19 cellular contexts compared by ENCODE assay signal in the genomic region with DNA sequence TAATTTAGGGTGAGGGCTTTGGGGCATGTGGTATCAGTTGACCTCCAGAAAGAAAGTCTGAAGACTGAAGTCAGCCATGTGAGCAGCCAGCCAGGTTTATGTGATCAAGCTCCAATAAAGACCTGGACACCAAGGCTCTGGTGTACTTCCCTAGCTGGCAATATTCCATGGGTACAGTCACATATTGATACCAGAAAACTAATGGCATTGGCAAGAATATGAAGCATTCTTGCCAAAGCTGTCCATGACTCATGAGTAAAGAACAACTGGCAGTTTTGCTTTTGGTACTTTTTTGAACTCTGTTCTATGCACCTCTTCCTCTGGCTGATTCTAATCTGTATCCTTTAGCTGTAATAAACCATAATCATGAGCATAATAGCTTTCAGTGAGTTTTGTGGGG.
A peak's percentile ranks its signal among the peaks of the same experiment; 100 is the strongest.
DNase-seq lines count a peak whose midpoint lies in the region; ATAC-seq, FAIRE-seq and TF ChIP-seq lines count a peak whose summit lies in the region.
"Had no signal": no experiment of that assay in that cellular context is flagged by ENCODE, and none has a peak within 500 bp of the region (broad histone marks: within the 10 kb centered on the region; RNA-seq: fewer than 3 reads in every experiment).

No MANE protein-coding gene starts in this region.

- H3K4me1 ChIP-seq in breast epithelium (no peaks in the 10 kb centered on the region), adrenal gland (replicated peaks in 1 of 2) (peaks cover 0 to 16% of the 10 kb centered on the region in 2 donors)
- H3K4me1 ChIP-seq: esophagus muscularis mucosa had no signal

- peak; percentile 99 for DNase-seq in MCF 10A (ENCODE audit: unreplicated experiment)
- DNase-seq in breast epithelium (ENCODE audit: low spot score in 2 of 2) = no peak
- DNase-seq in adrenal gland = peak; percentile 57 to 83 (median 67)
- DNase-seq in fibroblast of the conjunctiva (ENCODE audit: low read depth) = peak; percentile 10
- DNase-seq in urothelium cell line (ENCODE audit: low spot score) = peak; percentile 23
- no peak for DNase-seq in epidermal melanocyte (ENCODE audit: insufficient read length, low spot score)
- no peak for DNase-seq in activated CD4-positive, alpha-beta T cell treated with anti-CD3 and anti-CD28 coated beads, Interleukin-2, amount 50 U/mL, for 4 hours
- DNase-seq: activated CD4-positive, alpha-beta T cell treated with anti-CD3 and anti-CD28 coated beads for 4 hours; activated naive CD8-positive, alpha-beta T cell treated with anti-CD3 and anti-CD28 coated beads, Interleukin-2, amount 10 ng/mL, durations not matched to agents 7 days and 5 days; activated T-cell treated with anti-CD3 and anti-CD28 coated beads, Interleukin-2, amount 50 U/mL, for 24 hours; Kasumi-1; mesendoderm; NCI-H69; stimulated activated naive CD4-positive, alpha-beta T cell had no signal

- H3K27me3 ChIP-seq in breast epithelium (no peaks in the 10 kb centered on the region), adrenal gland (no peaks in the 10 kb centered on the region)
- H3K27me3 ChIP-seq: esophagus muscularis mucosa had no signal

- intact Hi-C loops in MCF 10A (cut with micrococcal nuclease) (no loop called here), breast epithelium (cut with DNase I; ENCODE audit: low total_unique reads) (no loop called here), adrenal gland (cut with DNase I) (no loop called here)

- CTCF ChIA-PET in MCF 10A (lab: Yijun Ruan, JAX) = interaction anchor here (0.6 to 3.8 kb wide), 12 partner anchors 10 to 516 kb away, joined by 3 to 32 read pairs (median 4); no protein-coding TSS in a partner anchor

- TF ChIP-seq POLR2A in breast epithelium (IDR thresholded peaks at IDR 0.05) (no peak), adrenal gland (IDR thresholded peaks at IDR 0.05) (no peak)

- H3K9me3 Mint-ChIP-seq in MCF 10A (ENCODE audit: unreplicated experiment) = peaks cover 7% of the 10 kb centered on the region
- H3K9me3 Mint-ChIP-seq: activated naive CD8-positive, alpha-beta T cell treated with anti-CD3 and anti-CD28 coated beads, Interleukin-2, amount 10 ng/mL, durations not matched to agents 7 days and 5 days; activated T-cell treated with anti-CD3 and anti-CD28 coated beads, Interleukin-2, amount 50 U/mL, for 24 hours had no signal

- no TSS peak for BruUV-seq in MCF 10A (replicated peaks; lab: Mats Ljungman, UMichigan)

- H3K27ac ChIP-seq in breast epithelium = no peak overlapping the region
- peak overlapping the region in 3 of 5 donors; percentile 6 to 25 (median 19) for H3K27ac ChIP-seq in adrenal gland
- H3K27ac ChIP-seq: esophagus muscularis mucosa had no signal

- no peaks in the 10 kb centered on the region for H3K27me3 Mint-ChIP-seq in MCF 10A (ENCODE audit: insufficient read depth, unreplicated experiment)
- H3K27me3 Mint-ChIP-seq: activated naive CD8-positive, alpha-beta T cell treated with anti-CD3 and anti-CD28 coated beads, Interleukin-2, amount 10 ng/mL, durations not matched to agents 7 days and 5 days; activated T-cell treated with anti-CD3 and anti-CD28 coated beads, Interleukin-2, amount 50 U/mL, for 24 hours had no signal

- POLR2A ChIA-PET in MCF 10A (lab: Yijun Ruan, JAX) = interaction anchor here (0.6 to 1.8 kb wide), 7 partner anchors 8 to 1125 kb away, joined by 3 to 6 read pairs (median 4); no protein-coding TSS in a partner anchor

- TF ChIP-seq CTCF in MCF 10A (IDR thresholded peaks at IDR 0.05; ENCODE audit: unreplicated experiment) (no peak), breast epithelium (IDR thresholded peaks at IDR 0.05) (no peak), adrenal gland (IDR thresholded peaks at IDR 0.05) (no peak)

- H3K36me3 Mint-ChIP-seq in MCF 10A (ENCODE audit: insufficient read depth, unreplicated experiment) = peaks cover 9% of the 10 kb centered on the region
- H3K36me3 Mint-ChIP-seq: activated naive CD8-positive, alpha-beta T cell treated with anti-CD3 and anti-CD28 coated beads, Interleukin-2, amount 10 ng/mL, durations not matched to agents 7 days and 5 days had no signal

- H3K4me3 Mint-ChIP-seq in MCF 10A (ENCODE audit: unreplicated experiment) = peak overlapping the region; percentile 0
- H3K4me3 Mint-ChIP-seq: activated naive CD8-positive, alpha-beta T cell treated with anti-CD3 and anti-CD28 coated beads, Interleukin-2, amount 10 ng/mL, durations not matched to agents 7 days and 5 days; activated T-cell treated with anti-CD3 and anti-CD28 coated beads, Interleukin-2, amount 50 U/mL, for 24 hours had no signal

- H3K27ac Mint-ChIP-seq in MCF 10A (ENCODE audit: low read depth, unreplicated experiment) = peak overlapping the region; percentile 0
- H3K27ac Mint-ChIP-seq: activated naive CD8-positive, alpha-beta T cell treated with anti-CD3 and anti-CD28 coated beads, Interleukin-2, amount 10 ng/mL, durations not matched to agents 7 days and 5 days; activated T-cell treated with anti-CD3 and anti-CD28 coated beads, Interleukin-2, amount 50 U/mL, for 24 hours had no signal

- H3K9me3 ChIP-seq in breast epithelium = no peaks in the 10 kb centered on the region
- H3K9me3 ChIP-seq in adrenal gland (replicated peaks in 1 of 3) = no peaks in the 10 kb centered on the region
- H3K9me3 ChIP-seq: esophagus muscularis mucosa had no signal

- FAIRE-seq in urothelium cell line (lab: Jason Lieb, UNC) = peak; percentile 63
- FAIRE-seq: A204.1, colon, H1 had no signal

- H3K4me3 ChIP-seq in breast epithelium (no peak overlapping the region), adrenal gland (no peak overlapping the region)
- H3K4me3 ChIP-seq: esophagus muscularis mucosa had no signal

- no peak for ATAC-seq in HG03135 (IDR thresholded peaks at IDR 0.05; ENCODE audit: unreplicated experiment)

- H3K36me3 ChIP-seq in breast epithelium (no peaks in the 10 kb centered on the region), adrenal gland (replicated peaks in 1 of 2) (no peaks in the 10 kb centered on the region)
- H3K36me3 ChIP-seq: esophagus muscularis mucosa had no signal

- H3K4me1 Mint-ChIP-seq in MCF 10A (ENCODE audit: insufficient read depth, unreplicated experiment) = peaks cover 28% of the 10 kb centered on the region
- H3K4me1 Mint-ChIP-seq: activated naive CD8-positive, alpha-beta T cell treated with anti-CD3 and anti-CD28 coated beads, Interleukin-2, amount 10 ng/mL, durations not matched to agents 7 days and 5 days had no signal

Comparison
In these comparisons a context has a peak if more than half of its experiments do, and no peak if none do; other contexts are left out.
1. DNase-seq: peak in MCF 10A (single experiment), adrenal gland (7 of 7), fibroblast of the conjunctiva (single experiment) and urothelium cell line (single experiment); none in breast epithelium (0 of 2), epidermal melanocyte (single experiment) and activated CD4-positive, alpha-beta T cell treated with anti-CD3 and anti-CD28 coated beads, Interleukin-2, amount 50 U/mL, for 4 hours (0 of 2).
2. H3K27ac ChIP-seq: peak in adrenal gland (3 of 5); none in breast epithelium (0 of 2).